8 cellular contexts compared by ENCODE assay signal in genomic region chr6:157982297-157982579, GRCh38. TPM values are rescaled to one million over a fixed set of nuclear protein-coding genes. Genes with fewer than 3 reads are reported as not detected.
A peak's percentile ranks its signal among the peaks of the same experiment; 100 is the strongest.
DNase-seq lines count a peak whose midpoint lies in the region; ATAC-seq and TF ChIP-seq lines count a peak whose summit lies in the region.

No MANE protein-coding gene starts in this region.

- H3F3A ChIP-seq in SU-DHL-6 (ENCODE audit: insufficient read depth), result no peaks in the 10 kb centered on the region

- ATAC-seq in GM18868 (IDR thresholded peaks at IDR 0.05; ENCODE audit: unreplicated experiment) (peak; percentile 22), HG03175 (IDR thresholded peaks at IDR 0.05; ENCODE audit: unreplicated experiment) (peak; percentile 36)

- H3K36me3 ChIP-seq in SU-DHL-6 (ENCODE audit: low read length) (no peaks in the 10 kb centered on the region), duodenal mucosa (ENCODE audit: control insufficient read depth in 1 of 2, insufficient read depth in 2 of 2, low read length in 2 of 2) (no peaks in the 10 kb centered on the region), tibial artery (peaks cover 0 to 3% (median 0%) of the 10 kb centered on the region in 3 donors)

- H3K9me3 ChIP-seq in SU-DHL-6 (ENCODE audit: insufficient read depth, low read length), result no peaks in the 10 kb centered on the region
- no peaks in the 10 kb centered on the region for H3K9me3 ChIP-seq in duodenal mucosa (ENCODE audit: control insufficient read depth in 1 of 2, low read length in 2 of 2)
- no peaks in the 10 kb centered on the region for H3K9me3 ChIP-seq in tibial artery

- H3K27me3 ChIP-seq in SU-DHL-6 (ENCODE audit: low read length) (no peaks in the 10 kb centered on the region), duodenal mucosa (ENCODE audit: control insufficient read depth in 1 of 2, insufficient read depth in 2 of 2, low read length in 2 of 2) (no peaks in the 10 kb centered on the region), tibial artery (no peaks in the 10 kb centered on the region)

- DNase-seq in AG08396 (ENCODE audit: low spot score) (peak; percentile 55), mesenteric fat pad (ENCODE audit: low spot score) (peak; percentile 84), tibial artery (peak in 1 of 2 donors; percentile 69), occipital lobe (lab: John Stamatoyannopoulos, UW) (no peak)

- intact Hi-C loops in tibial artery (cut with DNase I; ENCODE audit: low total_unique reads), result loop anchor here (5.0 kb wide), 1 partner anchor 80 kb away; no protein-coding TSS in a partner anchor

- H3K4me1 ChIP-seq in duodenal mucosa (ENCODE audit: control insufficient read depth in 1 of 2, insufficient read depth in 2 of 2, low read length in 2 of 2) (peaks cover 38 to 41% of the 10 kb centered on the region in 2 donors), tibial artery (peaks cover 0 to 42% (median 17%) of the 10 kb centered on the region in 4 donors)

- TF ChIP-seq CTCF in SU-DHL-6 (IDR thresholded peaks at IDR 0.05; ENCODE audit: insufficient read depth, low read length, poor library complexity, severe bottlenecking), result no peak
- no peak for TF ChIP-seq CTCF in tibial artery (IDR thresholded peaks at IDR 0.05)

- no peaks in the 10 kb centered on the region for H3K9me2 ChIP-seq in SU-DHL-6 (replicated peaks; ENCODE audit: insufficient read depth, low read length)

- H3K4me2 ChIP-seq in SU-DHL-6 (ENCODE audit: low read depth, low read length, poor library complexity, severe bottlenecking), result peak overlapping the region; percentile 65

- peak overlapping the region; percentile 82 for H2AFZ ChIP-seq in SU-DHL-6 (ENCODE audit: low read depth, low read length, severe bottlenecking)

- H3K4me3 ChIP-seq in SU-DHL-6 (ENCODE audit: insufficient read depth, low read length, poor library complexity, severe bottlenecking) (peak overlapping the region; percentile 70), duodenal mucosa (ENCODE audit: low read depth in 1 of 2, low read length in 2 of 2) (peak overlapping the region; percentile 75 to 81), tibial artery (peak overlapping the region; percentile 86 to 92)

- H3K27ac ChIP-seq in SU-DHL-6 (ENCODE audit: low read depth, low read length) (no peak overlapping the region), duodenal mucosa (ENCODE audit: low read depth, low read length) (no peak overlapping the region), tibial artery (peak overlapping the region; percentile 85 to 87)

- H4K20me1 ChIP-seq in SU-DHL-6 (ENCODE audit: low read depth, low read length), result no peaks in the 10 kb centered on the region

- peak overlapping the region; percentile 66 for H3K9ac ChIP-seq in SU-DHL-6 (ENCODE audit: low read length)
- peak overlapping the region; percentile 74 to 85 for H3K9ac ChIP-seq in duodenal mucosa (ENCODE audit: low read depth in 1 of 2, low read length in 2 of 2)

- no peaks in the 10 kb centered on the region for H3K79me2 ChIP-seq in SU-DHL-6 (ENCODE audit: insufficient read depth, low read length)

RNA-seq across cellular contexts. Expression of gene SYNJ2, which starts 0.6 kb away (rescaled TPM):
- total RNA-seq in mesenteric fat pad (7.5 TPM), occipital lobe (7.2 TPM)

Comparison
In these comparisons a context has a peak if more than half of its experiments do, and no peak if none do; other contexts are left out.
1. H3K27ac ChIP-seq: peak in tibial artery (2 of 2); none in SU-DHL-6 (single experiment) and duodenal mucosa (single experiment).
2. Peak in every context shown above with its lines, with median percentiles within 50 percentile points of each other: H3K4me3 ChIP-seq.